Comparison of ENCODE assay signal across 12 cellular contexts in the genomic region with DNA sequence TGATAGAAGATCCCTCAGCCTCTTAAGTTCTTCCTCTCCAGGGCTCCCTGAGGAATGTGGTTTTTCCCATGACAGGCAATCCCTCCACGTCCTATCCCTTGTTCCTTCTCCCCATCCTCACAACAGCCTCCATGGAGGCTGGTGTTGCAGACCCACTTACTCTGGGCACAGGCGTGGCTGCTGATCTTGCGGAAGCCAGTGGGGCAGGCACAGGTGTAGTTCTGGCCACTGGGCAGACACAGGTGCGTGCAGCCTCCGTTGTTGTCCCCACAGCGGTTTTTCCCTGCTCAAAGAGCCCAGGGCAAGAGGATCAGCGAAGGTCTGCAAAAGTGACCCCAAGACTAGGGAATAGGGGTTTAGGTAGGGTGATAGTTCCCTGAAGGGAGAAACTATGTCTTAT. TPM values are rescaled to one million over a fixed set of nuclear protein-coding genes. Genes with fewer than 3 reads are reported as not detected.
DNase-seq lines count a peak whose midpoint lies in the region; ATAC-seq and TF ChIP-seq lines count a peak whose summit lies in the region.
"Had no signal": no experiment of that assay in that cellular context is flagged by ENCODE, and none has a peak within 500 bp of the region (broad histone marks: within the 10 kb centered on the region; RNA-seq: fewer than 3 reads in every experiment).

No MANE protein-coding gene starts in this region.

- H3K79me2 ChIP-seq in DND-41 (ENCODE audit: insufficient read depth, low read length): no peaks in the 10 kb centered on the region

- no peaks in the 10 kb centered on the region for H3K9me3 Mint-ChIP-seq in activated naive CD4-positive, alpha-beta T cell treated with anti-CD3 and anti-CD28 coated beads, Interleukin-2, amount 10 ng/mL, durations not matched to agents 7 days and 5 days
- H3K9me3 Mint-ChIP-seq: CD8-positive, alpha-beta memory T cell had no signal

- no peaks in the 10 kb centered on the region for H4K20me1 ChIP-seq in DND-41 (ENCODE audit: insufficient read depth, low read length)
- H4K20me1 ChIP-seq: BLaER1 had no signal

- 0 out of 3 replicates have a peak, but pooled peaks have one; percentile 4 for ATAC-seq in DND-41 (ENCODE audit: insufficient read depth, low read depth)
- ATAC-seq in left lobe of liver: no peak

- H3K27ac ChIP-seq in DND-41 (ENCODE audit: low read length): no peak overlapping the region
- H3K27ac ChIP-seq in cingulate gyrus (ENCODE audit: low read depth, low read length): peak overlapping the region; percentile 13
- H3K27ac ChIP-seq: BLaER1 had no signal

- H3K4me2 ChIP-seq in DND-41 (ENCODE audit: insufficient read depth, low read length): no peak overlapping the region

- CTCF ChIA-PET in activated naive CD4-positive, alpha-beta T cell treated with anti-CD3 and anti-CD28 coated beads, Interleukin-2, amount 10 ng/mL, durations not matched to agents 7 days and 5 days (lab: Charles Lee): interaction anchor here (5.7 kb wide), 1 partner anchor 265 kb away, joined by 22 read pairs; no protein-coding TSS in a partner anchor

- H3K27me3 ChIP-seq in DND-41 (ENCODE audit: insufficient read depth, low read length, poor library complexity): no peaks in the 10 kb centered on the region
- H3K27me3 ChIP-seq: BLaER1 had no signal

- H3K36me3 Mint-ChIP-seq in activated naive CD4-positive, alpha-beta T cell treated with anti-CD3 and anti-CD28 coated beads, Interleukin-2, amount 10 ng/mL, durations not matched to agents 7 days and 5 days: no peaks in the 10 kb centered on the region
- H3K36me3 Mint-ChIP-seq: CD8-positive, alpha-beta memory T cell had no signal

- H3K4me3 Mint-ChIP-seq in activated naive CD4-positive, alpha-beta T cell treated with anti-CD3 and anti-CD28 coated beads, Interleukin-2, amount 10 ng/mL, durations not matched to agents 7 days and 5 days: no peak overlapping the region
- H3K4me3 Mint-ChIP-seq: CD8-positive, alpha-beta memory T cell had no signal

- TF ChIP-seq CTCF in DND-41 (IDR thresholded peaks at IDR 0.05; ENCODE audit: borderline replicate concordance, extremely low read depth, low read length, poor library complexity, severe bottlenecking): no peak

- intact Hi-C loops in posterior vena cava (cut with DNase I): loop anchor here (2.0 kb wide), 2 partner anchors 264 to 266 kb away; no protein-coding TSS in a partner anchor

- H3K4me3 ChIP-seq in DND-41 (ENCODE audit: low read depth in 1 of 2, low read length in 2 of 2): no peak overlapping the region
- H3K4me3 ChIP-seq: BLaER1, K562 had no signal

- H3K4me1 ChIP-seq in DND-41 (ENCODE audit: insufficient read depth, low read length): no peaks in the 10 kb centered on the region
- H3K4me1 ChIP-seq: Caco-2 had no signal

- no peak overlapping the region for H3K27ac Mint-ChIP-seq in activated naive CD4-positive, alpha-beta T cell treated with anti-CD3 and anti-CD28 coated beads, Interleukin-2, amount 10 ng/mL, durations not matched to agents 7 days and 5 days
- H3K27ac Mint-ChIP-seq: CD8-positive, alpha-beta memory T cell had no signal

- no peaks in the 10 kb centered on the region for H3K9me3 ChIP-seq in DND-41 (ENCODE audit: insufficient read depth, low read length, severe bottlenecking)
- H3K9me3 ChIP-seq: BLaER1, Caco-2 had no signal

- no peaks in the 10 kb centered on the region for H3K36me3 ChIP-seq in DND-41 (ENCODE audit: insufficient read depth, low read length)
- H3K36me3 ChIP-seq: BLaER1 had no signal

- DNase-seq in DND-41 (no peak), NCI-H128 (lab: John Stamatoyannopoulos, UW; ENCODE audit: unreplicated experiment) (peak; percentile 18), posterior vena cava (ENCODE audit: low spot score) (peak; percentile 70), left lobe of liver (ENCODE audit: low spot score) (no peak)
- DNase-seq in activated T-cell treated with anti-CD3 and anti-CD28 coated beads, Interleukin-2, amount 50 U/mL, for 48 hours: no peak
- DNase-seq in activated naive CD4-positive, alpha-beta T cell treated with anti-CD3 and anti-CD28 coated beads, Interleukin-2, amount 10 ng/mL, durations not matched to agents 7 days and 5 days: no peak
- no peak for DNase-seq in activated CD4-positive, alpha-beta T cell treated with anti-CD3 and anti-CD28 coated beads for 1 hour

- H3K27me3 Mint-ChIP-seq in activated naive CD4-positive, alpha-beta T cell treated with anti-CD3 and anti-CD28 coated beads, Interleukin-2, amount 10 ng/mL, durations not matched to agents 7 days and 5 days: peaks cover 30% of the 10 kb centered on the region

- no peak overlapping the region for H3K9ac ChIP-seq in DND-41 (ENCODE audit: low read depth, low read length)
- H3K9ac ChIP-seq: BLaER1 had no signal

- H3K4me1 Mint-ChIP-seq in activated naive CD4-positive, alpha-beta T cell treated with anti-CD3 and anti-CD28 coated beads, Interleukin-2, amount 10 ng/mL, durations not matched to agents 7 days and 5 days: no peaks in the 10 kb centered on the region

- H2AFZ ChIP-seq in DND-41 (ENCODE audit: low read depth, low read length): no peak overlapping the region

RNA-seq across cellular contexts. Expression of gene LRP4, which starts 29.1 kb away (rescaled TPM):
- total RNA-seq in posterior vena cava (10 to 100 TPM in 1 of 2 donors, 1 to 10 TPM in 1; 9.1 to 10.1 TPM), left lobe of liver (0.50 TPM)

RNA-seq across cellular contexts. Expression of gene CKAP5, which starts 43.2 kb away (rescaled TPM):
- total RNA-seq in posterior vena cava (10 to 100 TPM; 56.8 to 66.4 TPM), left lobe of liver (19.5 TPM)

RNA-seq across cellular contexts. Expression of gene CSTPP1, which starts 47.3 kb away (rescaled TPM):
- total RNA-seq in posterior vena cava (10 to 100 TPM; 17.8 to 19.8 TPM), left lobe of liver (4.1 TPM)

Comparison
In these comparisons a context has a peak if more than half of its experiments do, and no peak if none do; other contexts are left out.
1. DNase-seq: peak in NCI-H128 (single experiment) and posterior vena cava (single experiment); none in DND-41 (single experiment), activated T-cell treated with anti-CD3 and anti-CD28 coated beads, Interleukin-2, amount 50 U/mL, for 48 hours (0 of 2), activated naive CD4-positive, alpha-beta T cell treated with anti-CD3 and anti-CD28 coated beads, Interleukin-2, amount 10 ng/mL, durations not matched to agents 7 days and 5 days (single experiment), activated CD4-positive, alpha-beta T cell treated with anti-CD3 and anti-CD28 coated beads for 1 hour (single experiment) and left lobe of liver (single experiment).